Comparison of ENCODE assay signal across 18 cellular contexts in genomic region chr22:42258126-42258525, GRCh38.
"Had no signal": no experiment of that assay in that cellular context is flagged by ENCODE, and none has a peak within 500 bp of the region (broad histone marks: within the 10 kb centered on the region; RNA-seq: fewer than 3 reads in every experiment).

No MANE protein-coding gene starts in this region.

- DNase-seq: activated B cell treated with CpG ODN at 0.5 μM for 24 hours; activated naive CD8-positive, alpha-beta T cell treated with anti-CD3 and anti-CD28 coated beads, Interleukin-2, amount 50 U/mL, for 24 hours; activated T-cell treated with anti-CD3 and anti-CD28 coated beads, Interleukin-2, amount 50 U/mL, for 4 hours; effector CD8-positive, alpha-beta T cell; hippocampal formation; left colon; mucosa of descending colon; pancreas; stimulated activated CD4-positive, alpha-beta T cell treated with anti-CD3 and anti-CD28 coated beads, Interleukin-4, amount 100 ng/mL, for 1 hour; stimulated activated CD8-positive, alpha-beta memory T cell treated with anti-CD3 and anti-CD28 coated beads, Interleukin-4, amount 100 ng/mL, for 48 hours; stimulated activated naive CD8-positive, alpha-beta T cell treated with anti-CD3 and anti-CD28 coated beads, Interleukin-15, Interleukin-2, amounts not matched to agents 100 U/mL and 50 U/mL, for 24 hours; T-helper 1 cell; upper lobe of left lung had no signal

- H3K4me1 ChIP-seq: pancreas had no signal

- H3K4me3 Mint-ChIP-seq: activated B cell treated with CpG ODN at 0.5 μM for 24 hours; activated naive CD8-positive, alpha-beta T cell treated with anti-CD3 and anti-CD28 coated beads, Interleukin-2, amount 50 U/mL, for 24 hours; activated T-cell treated with anti-CD3 and anti-CD28 coated beads, Interleukin-2, amount 50 U/mL, for 4 hours; nephron had no signal

- H3K27ac ChIP-seq: ascending aorta, coronary artery, pancreas, suprapubic skin, upper lobe of left lung had no signal

- H3K9me3 Mint-ChIP-seq: activated B cell treated with CpG ODN at 0.5 μM for 24 hours; activated naive CD8-positive, alpha-beta T cell treated with anti-CD3 and anti-CD28 coated beads, Interleukin-2, amount 50 U/mL, for 24 hours; activated T-cell treated with anti-CD3 and anti-CD28 coated beads, Interleukin-2, amount 50 U/mL, for 4 hours; nephron had no signal

- H3K27me3 Mint-ChIP-seq: activated B cell treated with CpG ODN at 0.5 μM for 24 hours; activated naive CD8-positive, alpha-beta T cell treated with anti-CD3 and anti-CD28 coated beads, Interleukin-2, amount 50 U/mL, for 24 hours had no signal

- H3K27me3 ChIP-seq: ascending aorta, cardiac muscle cell, pancreas, suprapubic skin, upper lobe of left lung had no signal

- H3K9me3 ChIP-seq: ascending aorta, mucosa of descending colon, pancreas, suprapubic skin, upper lobe of left lung had no signal

- H3K36me3 ChIP-seq: ascending aorta, cardiac muscle cell, pancreas, suprapubic skin, upper lobe of left lung had no signal

- H3K27ac Mint-ChIP-seq: activated B cell treated with CpG ODN at 0.5 μM for 24 hours; activated naive CD8-positive, alpha-beta T cell treated with anti-CD3 and anti-CD28 coated beads, Interleukin-2, amount 50 U/mL, for 24 hours had no signal

- H3K4me3 ChIP-seq: ascending aorta, cardiac muscle cell, coronary artery, mucosa of descending colon, pancreas, suprapubic skin, upper lobe of left lung had no signal

- ATAC-seq: activated naive CD8-positive, alpha-beta T cell treated with anti-CD3 and anti-CD28 coated beads, Interleukin-2, amount 50 U/mL, for 24 hours; activated T-cell treated with anti-CD3 and anti-CD28 coated beads, Interleukin-2, amount 50 U/mL, for 4 hours; left colon; mucosa of descending colon; pancreas; stimulated activated naive CD8-positive, alpha-beta T cell treated with anti-CD3 and anti-CD28 coated beads, Interleukin-15, Interleukin-2, amounts not matched to agents 100 U/mL and 50 U/mL, for 24 hours had no signal
